ENCODE assay signal across 9 cellular contexts in genomic region chrX:112753116-112753515, GRCh38.
"Had no signal": no experiment of that assay in that cellular context is flagged by ENCODE, and none has a peak within 500 bp of the region (broad histone marks: within the 10 kb centered on the region; RNA-seq: fewer than 3 reads in every experiment).

No MANE protein-coding gene starts in this region.

- H3K4me3 Mint-ChIP-seq: IgD-negative memory B cell had no signal

- H3K9ac ChIP-seq: KMS-11 had no signal

- H3K36me3 Mint-ChIP-seq: IgD-negative memory B cell had no signal

- H3K9me3 Mint-ChIP-seq: IgD-negative memory B cell had no signal

- DNase-seq: IMR-90, KBM-7, KG1 had no signal

- H3K4me1 Mint-ChIP-seq: IgD-negative memory B cell had no signal

- H3K27ac ChIP-seq: HL-60, KMS-11 had no signal

- ATAC-seq: HepG2, K562 had no signal

- H3K27ac Mint-ChIP-seq: IgD-negative memory B cell had no signal

- H3K4me3 ChIP-seq: K562 had no signal

- H3K4me2 ChIP-seq: KMS-11 had no signal

- FAIRE-seq: HepG2, HTR-8/SVneo, K562 had no signal
